ENCODE assay signal across 27 cellular contexts in the genomic region with DNA sequence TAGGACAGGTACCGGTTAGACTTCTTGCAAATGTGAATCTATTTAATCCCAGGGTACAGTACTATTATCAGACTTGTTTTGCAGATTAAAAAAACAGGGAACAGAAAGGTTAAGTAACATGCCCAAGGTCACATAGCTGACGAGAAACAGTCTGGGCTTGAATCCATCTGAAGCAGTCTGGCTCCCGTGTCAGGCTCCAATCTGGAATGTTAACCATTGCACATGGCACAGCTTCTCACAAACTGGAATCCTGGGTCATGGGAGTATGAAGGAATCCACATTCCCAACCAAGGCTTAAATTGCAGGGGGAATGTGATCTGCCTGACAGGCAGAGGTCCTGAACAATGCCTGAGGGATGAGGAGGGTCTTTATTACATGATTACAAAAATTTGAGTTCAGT.
"Had no signal": no experiment of that assay in that cellular context is flagged by ENCODE, and none has a peak within 500 bp of the region (broad histone marks: within the 10 kb centered on the region; RNA-seq: fewer than 3 reads in every experiment).

No MANE protein-coding gene starts in this region.

- H3K4me1 ChIP-seq: colonic mucosa, neural progenitor cell, parathyroid adenoma, suprapubic skin had no signal

- H3K36me3 ChIP-seq: colonic mucosa, heart right ventricle, neural progenitor cell, suprapubic skin, thyroid gland had no signal

- H3K4me3 ChIP-seq: colonic mucosa, heart right ventricle, lung, neural progenitor cell, smooth muscle cell, suprapubic skin, thyroid gland had no signal

- H3K27ac ChIP-seq: colonic mucosa, epithelial cell of prostate, heart right ventricle, neural progenitor cell, parathyroid adenoma, suprapubic skin, thyroid gland had no signal

- H3K27me3 ChIP-seq: colonic mucosa, heart right ventricle, neural progenitor cell, suprapubic skin, thyroid gland had no signal

- H3K9me3 ChIP-seq: colonic mucosa, heart right ventricle, suprapubic skin, thyroid gland had no signal

- DNase-seq: cerebellar nuclear complex; colonic mucosa; effector CD8-positive, alpha-beta T cell; endodermal cell; foreskin melanocyte; glutamatergic neuron; heart right ventricle; hippocampal formation; kidney glomerular epithelial cell; naive B cell; stimulated activated CD4-positive, alpha-beta T cell treated with anti-CD3 and anti-CD28 coated beads, Interleukin-12 subunit alpha, Interleukin-12 subunit beta, amount 100 ng/mL, for 4 hours; stimulated activated CD4-positive, alpha-beta T cell treated with anti-CD3 and anti-CD28 coated beads, Interleukin-1b, Interleukin-23, amount 100 ng/mL, for 48 hours; stimulated activated CD4-positive, alpha-beta T cell treated with anti-CD3 and anti-CD28 coated beads, Interleukin-4, amount 100 ng/mL, for 1 hour; stimulated activated CD8-positive, alpha-beta memory T cell treated with anti-CD3 and anti-CD28 coated beads, Interleukin-4, amount 100 ng/mL, for 48 hours; stimulated activated naive CD4-positive, alpha-beta T cell; stimulated activated naive CD8-positive, alpha-beta T cell treated with anti-CD3 and anti-CD28 coated beads, Interleukin-15, amount 100 ng/mL, for 72 hours; thyroid gland; trophoblast cell had no signal

- ATAC-seq: esophagus mucosa; natural killer cell treated with Interleukin-12 subunit alpha and Interleukin-12 subunit beta and Interleukin-15 and Interleukin-18, amount 100 ng/mL, for 72 hours; sciatic nerve; stimulated activated naive CD8-positive, alpha-beta T cell treated with anti-CD3 and anti-CD28 coated beads, Interleukin-15, amount 100 ng/mL, for 72 hours had no signal
